ENCODE assay signal across 16 cellular contexts in the genomic region with DNA sequence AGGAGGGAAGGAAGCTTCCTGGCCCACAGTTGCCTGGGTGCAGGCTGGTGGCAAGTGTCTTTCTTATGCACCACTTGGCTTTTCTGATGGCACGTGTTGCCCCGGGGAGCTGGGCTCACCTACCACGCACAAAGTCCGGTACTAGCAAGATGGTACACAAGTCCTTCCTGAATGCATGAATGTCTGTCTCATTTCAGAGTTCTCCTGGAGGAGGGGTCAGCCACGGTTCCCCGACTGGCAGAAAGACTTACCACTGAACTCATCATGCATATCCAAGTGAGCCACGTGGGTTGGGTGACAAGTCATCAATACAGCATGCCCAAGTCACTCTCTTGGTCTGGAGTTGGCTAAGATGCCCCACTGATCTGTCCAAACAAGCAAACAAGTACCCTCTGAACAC. TPM values are rescaled to one million over a fixed set of nuclear protein-coding genes. Genes with fewer than 3 reads are reported as not detected.
DNase-seq lines count a peak whose midpoint lies in the region; ATAC-seq, FAIRE-seq and TF ChIP-seq lines count a peak whose summit lies in the region.
"Had no signal": no experiment of that assay in that cellular context is flagged by ENCODE, and none has a peak within 500 bp of the region (broad histone marks: within the 10 kb centered on the region; RNA-seq: fewer than 3 reads in every experiment).

No MANE protein-coding gene starts in this region.

- H2BK20ac ChIP-seq in H1 (ENCODE audit: low read length) = no peak overlapping the region

- POLR2A ChIA-PET in H1 (lab: Charles Lee; ENCODE audit: partially characterized antibody) = no interaction called here

- H3K9me3 ChIP-seq in H1 (ENCODE audit: insufficient read depth in 2 of 2, low read depth in 1 of 2, low read length in 1 of 2) = no peaks in the 10 kb centered on the region
- H3K9me3 ChIP-seq in neutrophil = no peaks in the 10 kb centered on the region

- no peak for TF ChIP-seq CTCF in C4-2B (conservative IDR thresholded peaks at IDR 0.05)
- TF ChIP-seq CTCF in H1 (IDR thresholded peaks at IDR 0.05; ENCODE audit: control extremely low read depth in 1 of 3, insufficient read depth in 1 of 3, low read depth in 1 of 3, low read length in 3 of 3) = no peak
- TF ChIP-seq CTCF in neutrophil (IDR thresholded peaks at IDR 0.05) = no peak

- no peaks in the 10 kb centered on the region for H3K79me2 ChIP-seq in H1 (ENCODE audit: control insufficient read depth in 1 of 2, insufficient read depth in 2 of 2, low read length in 2 of 2)
- H3K79me2 ChIP-seq: hepatocyte had no signal

- H3K23me2 ChIP-seq in H1 (ENCODE audit: low read depth, low read length) = no peaks in the 10 kb centered on the region

- DNase-seq in GM12891 (ENCODE audit: insufficient read length, low spot score) = no peak
- no peak for DNase-seq in H1 (ENCODE audit: low read depth in 1 of 2, low spot score in 2 of 2)
- DNase-seq in NCI-H2081 treated with DMSO at 0.1 percent for 48 hours (lab: John Stamatoyannopoulos, UW) = no peak
- DNase-seq in NCI-H146 treated with DMSO at 0.1 percent for 48 hours (lab: John Stamatoyannopoulos, UW; ENCODE audit: unreplicated experiment) = no peak
- DNase-seq: activated CD4-positive, alpha-beta T cell treated with anti-CD3 and anti-CD28 coated beads, Interleukin-2, amount 10 ng/mL, durations not matched to agents 7 days and 5 days; COR-L47; foreskin melanocyte; immature natural killer cell; NCI-H1417 treated with DMSO at 0.1 percent for 48 hours; NCI-H526; small intestine; stimulated activated naive CD4-positive, alpha-beta T cell had no signal

- no peak for TF ChIP-seq EP300 in H1 (IDR thresholded peaks at IDR 0.05; ENCODE audit: borderline replicate concordance in 1 of 2, low read depth in 2 of 2, low read length in 2 of 2)

- ATAC-seq in HG02763 (IDR thresholded peaks at IDR 0.05; ENCODE audit: unreplicated experiment) = no peak

- no peak overlapping the region for H4K91ac ChIP-seq in H1 (replicated peaks; ENCODE audit: insufficient read length, low read length)

- no peak overlapping the region for H3K14ac ChIP-seq in H1 (ENCODE audit: insufficient read length)

- no peak overlapping the region for H3K4me2 ChIP-seq in H1 (ENCODE audit: insufficient read depth in 1 of 2, low read depth in 2 of 2, low read length in 2 of 2)
- H3K4me2 ChIP-seq: hepatocyte had no signal

- H4K20me1 ChIP-seq in H1 (replicated peaks in 1 of 2; ENCODE audit: control insufficient read depth in 1 of 2, insufficient read depth in 2 of 2, low read length in 2 of 2) = no peaks in the 10 kb centered on the region

- no peak overlapping the region for H2AK5ac ChIP-seq in H1 (ENCODE audit: low read depth, low read length)

- H3K4me1 ChIP-seq in H1 (replicated peaks in 1 of 4; ENCODE audit: control insufficient read depth in 3 of 4, insufficient read depth in 4 of 4, low read length in 3 of 4) (no peaks in the 10 kb centered on the region), neutrophil (ENCODE audit: control insufficient read depth in 1 of 2, insufficient read depth in 1 of 2, low read depth in 1 of 2, low read length in 1 of 2) (peaks cover 34 to 35% of the 10 kb centered on the region in 2 experiments)

- no peak overlapping the region for H3K56ac ChIP-seq in H1 (replicated peaks; ENCODE audit: insufficient read length, low read depth, low read length)

- no peak overlapping the region for H3K23ac ChIP-seq in H1 (ENCODE audit: insufficient read length)

- no peak overlapping the region for H2AFZ ChIP-seq in H1 (ENCODE audit: low read length)
- H2AFZ ChIP-seq: hepatocyte had no signal

- no peak overlapping the region for H3K4me3 ChIP-seq in H1 (ENCODE audit: extremely low read depth in 1 of 4, insufficient read depth in 2 of 4, low read depth in 3 of 4, low read length in 4 of 4)
- peak overlapping the region in 1 of 2 experiments; percentile 47 for H3K4me3 ChIP-seq in neutrophil (ENCODE audit: low read depth in 1 of 2, low read length in 1 of 2)
- H3K4me3 ChIP-seq: hepatocyte had no signal

- H3K4ac ChIP-seq in H1 (replicated peaks; ENCODE audit: insufficient read length, low read depth, low read length) = no peak overlapping the region

- no peak for TF ChIP-seq RAD21 in H1 (IDR thresholded peaks at IDR 0.05 in 1 of 2, conservative IDR thresholded peaks at IDR 0.05 in 1 of 2; ENCODE audit: low read depth in 2 of 2, low read length in 2 of 2)

- H2BK12ac ChIP-seq in H1 (ENCODE audit: low read depth, low read length) = peak overlapping the region; percentile 43; the same call in 1 of the 2 replicates

- 89% methylated on average over 7 of the region's 7 CpGs; no CpG with 5 or more reads in 1 of the 2 experiments for WGBS in H1 (ENCODE audit: extremely low coverage in 1 of 2, insufficient coverage in 1 of 2, insufficient read length in 1 of 2, insufficient replicate concordance in 2 of 2, low coverage in 1 of 2, low lambda C conversion rate in 2 of 2, missing lambda C conversion rate in 1 of 2), 2 experiments

- no peak overlapping the region for H2BK5ac ChIP-seq in H1 (ENCODE audit: low read depth, low read length)

- TF ChIP-seq POLR2A in GM12891 (IDR thresholded peaks at IDR 0.05; ENCODE audit: low read depth, low read length) (no peak), H1 (IDR thresholded peaks at IDR 0.05; ENCODE audit: control extremely low read depth in 1 of 2, low read depth in 2 of 2, low read length in 2 of 2) (no peak)

- peak overlapping the region; percentile 51 for H3K27ac ChIP-seq in C4-2B
- H3K27ac ChIP-seq in H1 (ENCODE audit: low read depth, low read length) = no peak overlapping the region
- peak overlapping the region; percentile 77 for H3K27ac ChIP-seq in neutrophil
- H3K27ac ChIP-seq: hepatocyte had no signal

- no peak overlapping the region for H2BK15ac ChIP-seq in H1 (ENCODE audit: low read length)

- no peaks in the 10 kb centered on the region for H3K79me1 ChIP-seq in H1 (ENCODE audit: low read depth, low read length)

- FAIRE-seq in GM12891 (lab: Jason Lieb, UNC) (no peak), H1 (lab: Jason Lieb, UNC) (no peak)
- FAIRE-seq: small intestine had no signal

- H3K27me3 ChIP-seq in H1 (replicated peaks in 1 of 4; ENCODE audit: control insufficient read depth in 3 of 4, extremely low read depth in 1 of 4, insufficient read depth in 3 of 4, low read length in 3 of 4) = no peaks in the 10 kb centered on the region
- H3K27me3 ChIP-seq in neutrophil = no peaks in the 10 kb centered on the region
- H3K27me3 ChIP-seq: hepatocyte had no signal

- no peak overlapping the region for H3K9ac ChIP-seq in H1 (replicated peaks in 1 of 4; ENCODE audit: extremely low read depth in 1 of 4, low read depth in 3 of 4, low read length in 3 of 4)

- H2BK120ac ChIP-seq in H1 (replicated peaks; ENCODE audit: low read depth, low read length) = no peak overlapping the region

- no peak overlapping the region for H4K5ac ChIP-seq in H1 (ENCODE audit: insufficient read length, low read depth, low read length)

- no peak overlapping the region; the same call in 1 of the 2 replicates for H3K18ac ChIP-seq in H1 (ENCODE audit: extremely low read depth, low read length)

- H3K36me3 ChIP-seq in H1 (ENCODE audit: control insufficient read depth in 2 of 4, insufficient read depth in 4 of 4, low read length in 3 of 4) (no peaks in the 10 kb centered on the region), neutrophil (peaks cover 96% of the 10 kb centered on the region)

- H4K8ac ChIP-seq in H1 (ENCODE audit: extremely low read depth, insufficient read depth, low read length) = no peak overlapping the region

- CTCF ChIA-PET in H1 (lab: Charles Lee; ENCODE audit: partially characterized antibody) = interaction anchor here (1.0 to 1.2 kb wide), 2 partner anchors 29 to 61 kb away, joined by 4 read pairs; no protein-coding TSS in a partner anchor

TF ChIP-seq in GM12891, 5 proteins besides CTCF, POLR2A, EP300 and RAD21:
- TF ChIP-seq POU2F2 (IDR thresholded peaks at IDR 0.05; ENCODE audit: low read depth, low read length) (peak; percentile 26; the same call in 1 of the 2 replicates), PAX5 (IDR thresholded peaks at IDR 0.05; ENCODE audit: insufficient read depth, low read length, severe bottlenecking) (no peak), TAF1 (IDR thresholded peaks at IDR 0.05; ENCODE audit: low read depth, low read length) (no peak), POLR2AphosphoS5 (IDR thresholded peaks at IDR 0.05; ENCODE audit: low read depth, low read length) (no peak), SPI1 (IDR thresholded peaks at IDR 0.05; ENCODE audit: low read depth, low read length) (no peak)

TF ChIP-seq in H1, 55 proteins besides CTCF, POLR2A, EP300 and RAD21:
- TF ChIP-seq POLR2AphosphoS5 (IDR thresholded peaks at IDR 0.05; ENCODE audit: low read depth, low read length) = no peak
- no peak for TF ChIP-seq JUND (IDR thresholded peaks at IDR 0.05; ENCODE audit: low read length)
- no peak for TF ChIP-seq SP1 (IDR thresholded peaks at IDR 0.05; ENCODE audit: low read depth, low read length)
- TF ChIP-seq BRCA1 (IDR thresholded peaks at IDR 0.05; ENCODE audit: low read depth, low read length) = no peak
- TF ChIP-seq TAF1 (IDR thresholded peaks at IDR 0.05; ENCODE audit: low read depth, low read length) = no peak
- no peak for TF ChIP-seq KDM5A (IDR thresholded peaks at IDR 0.05; ENCODE audit: low read length)
- TF ChIP-seq RFX5 (IDR thresholded peaks at IDR 0.05; ENCODE audit: borderline replicate concordance, low read depth, low read length) = no peak

RNA-seq across cellular contexts. Expression of gene MX1, which starts 28.6 kb away (rescaled TPM):
- polyA plus RNA-seq in GM12891 (2012; ENCODE audit: low read depth, missing spikeins) = 263 TPM
- total RNA-seq in H1 (2021; fragmentation: NEBNext Ultra II Directional; extraction: Animal tissue kit (Norgen Biotek cat#: 25700)) = 3.1 and 3.8 TPM in 2 replicates
- polyA plus RNA-seq in H1 (2011; rRNA removed) = 5.1 and 5.7 TPM in 2 replicates
- polyA plus RNA-seq in H1 (2011; cell fraction: cytosol; rRNA removed) = 4.8 TPM
- polyA plus RNA-seq in H1 (2011; cell fraction: nucleus; rRNA removed) = 9.7 TPM
- polyA plus RNA-seq in H1 (2012, experiment 1 of 2) = 3.9 to 7.5 TPM (median 7.1 TPM) in 4 replicates
- polyA plus RNA-seq in H1 (2012, experiment 2 of 2) = 3.5 TPM
- 1.6 TPM for polyA plus RNA-seq in H1 (2013, experiment 1 of 2)
- polyA plus RNA-seq in H1 (2013, experiment 2 of 2) = 1.1 TPM
- polyA minus RNA-seq in H1 (2011; rRNA and poly(A)+ RNA removed) = 9.2 and 13.0 TPM in 2 replicates
- 7.9 TPM for polyA minus RNA-seq in H1 (2011; cell fraction: cytosol; rRNA and poly(A)+ RNA removed)
- 13.8 TPM for polyA minus RNA-seq in H1 (2011; cell fraction: nucleus; rRNA and poly(A)+ RNA removed)

RNA-seq across cellular contexts. Expression of gene MX2, which starts 35.6 kb away (rescaled TPM):
- polyA plus RNA-seq in GM12891 (2012; ENCODE audit: low read depth, missing spikeins) = 53.3 TPM
- 8.9 TPM in 2 replicates for total RNA-seq in H1 (2021; fragmentation: NEBNext Ultra II Directional; extraction: Animal tissue kit (Norgen Biotek cat#: 25700))
- 2.8 and 3.1 TPM in 2 replicates for polyA plus RNA-seq in H1 (2011; rRNA removed)
- 3.1 TPM for polyA plus RNA-seq in H1 (2011; cell fraction: cytosol; rRNA removed)
- polyA plus RNA-seq in H1 (2011; cell fraction: nucleus; rRNA removed) = 4.0 TPM
- polyA plus RNA-seq in H1 (2012, experiment 1 of 2) = 3.9 to 5.5 TPM (median 4.9 TPM) in 4 replicates
- 0.91 TPM for polyA plus RNA-seq in H1 (2012, experiment 2 of 2)
- 3.6 TPM for polyA plus RNA-seq in H1 (2013, experiment 1 of 2)
- polyA plus RNA-seq in H1 (2013, experiment 2 of 2) = 4.0 TPM
- polyA minus RNA-seq in H1 (2011; rRNA and poly(A)+ RNA removed) = 4.2 and 5.6 TPM in 2 replicates
- polyA minus RNA-seq in H1 (2011; cell fraction: cytosol; rRNA and poly(A)+ RNA removed) = 1.5 TPM
- polyA minus RNA-seq in H1 (2011; cell fraction: nucleus; rRNA and poly(A)+ RNA removed) = 6.6 TPM
